4 cellular contexts compared by ENCODE assay signal in genomic region chr5:135093483-135093882, GRCh38. TPM values are rescaled to one million over a fixed set of nuclear protein-coding genes. Genes with fewer than 3 reads are reported as not detected.
"Had no signal": no experiment of that assay in that cellular context is flagged by ENCODE, and none has a peak within 500 bp of the region (broad histone marks: within the 10 kb centered on the region; RNA-seq: fewer than 3 reads in every experiment).

No MANE protein-coding gene starts in this region.

RNA-seq across cellular contexts. Expression of gene PITX1, which starts 59.5 kb away (rescaled TPM):
- total RNA-seq: Right ventricle myocardium inferior, Right ventricle myocardium superior, RPMI7951 had no signal
- polyA plus RNA-seq: SK-N-SH had no signal
